In genomic region chr2:15038373-15039364, GRCh38 we compare ENCODE assay signal across 17 cellular contexts.
A peak's percentile ranks its signal among the peaks of the same experiment; 100 is the strongest.
DNase-seq lines count a peak whose midpoint lies in the region; ATAC-seq, FAIRE-seq and TF ChIP-seq lines count a peak whose summit lies in the region.
"Had no signal": no experiment of that assay in that cellular context is flagged by ENCODE, and none has a peak within 500 bp of the region (broad histone marks: within the 10 kb centered on the region; RNA-seq: fewer than 3 reads in every experiment).

No MANE protein-coding gene starts in this region.

- intact Hi-C loops in Panc1 (cut with micrococcal nuclease; ENCODE audit: unreplicated experiment) (no loop called here), K562 (cut with micrococcal nuclease) (no loop called here)

- no peak for FAIRE-seq in K562 (lab: Jason Lieb, UNC)

- TF ChIP-seq CTCF in BE2C (IDR thresholded peaks at IDR 0.05; ENCODE audit: low read depth, low read length) (no peak), Panc1 (IDR thresholded peaks at IDR 0.05) (no peak), K562 (IDR thresholded peaks at IDR 0.05 in 2 of 3, conservative IDR thresholded peaks at IDR 0.05 in 1 of 3; ENCODE audit: insufficient read depth in 2 of 3, low read depth in 1 of 3, low read length in 3 of 3) (no peak)

- no peak for TF ChIP-seq EP300 in K562 (IDR thresholded peaks at IDR 0.05; ENCODE audit: low read length)

- H3K36me3 ChIP-seq in BE2C (no peaks in the 10 kb centered on the region), Panc1 (ENCODE audit: control insufficient read depth, insufficient read depth, low read length) (no peaks in the 10 kb centered on the region), K562 (ENCODE audit: control insufficient read depth, insufficient read depth, low read length) (no peaks in the 10 kb centered on the region)
- H3K36me3 ChIP-seq: lower lobe of right lung had no signal

- H2AFZ ChIP-seq in K562 (ENCODE audit: low read depth, low read length) = no peak overlapping the region
- H2AFZ ChIP-seq: parathyroid adenoma had no signal

- peak; percentile 56; the same call in 1 of the 2 replicates for ATAC-seq in Panc1
- ATAC-seq in K562 = no peak
- ATAC-seq in HG03342 (IDR thresholded peaks at IDR 0.05; ENCODE audit: unreplicated experiment) = no peak
- ATAC-seq: lower lobe of right lung had no signal

- H3K4me3 ChIP-seq in BE2C (ENCODE audit: low read depth, low read length) (no peak overlapping the region; the same call in 1 of the 2 replicates), Panc1 (ENCODE audit: low read depth in 2 of 2, low read length in 2 of 2) (no peak overlapping the region), K562 (no peak overlapping the region)
- H3K4me3 ChIP-seq: lower lobe of right lung, smooth muscle cell had no signal

- H3K27ac ChIP-seq in Panc1 (ENCODE audit: low read length) (no peak overlapping the region), K562 (ENCODE audit: extremely low read depth, low read depth, low read length) (no peak overlapping the region)
- H3K27ac ChIP-seq: C4-2B, epithelial cell of prostate, lower lobe of right lung, parathyroid adenoma had no signal

- H4K20me1 ChIP-seq in K562 (replicated peaks; ENCODE audit: control insufficient read depth, insufficient read depth, low read length) = no peaks in the 10 kb centered on the region

- 3% methylated on average over 15 of the region's 15 CpGs for WGBS in K562 (ENCODE audit: insufficient coverage, low coverage, missing lambda C conversion rate)

- no peak overlapping the region for H3K9ac ChIP-seq in K562 (ENCODE audit: insufficient read depth in 1 of 2, low read depth in 2 of 2, low read length in 2 of 2)
- H3K9ac ChIP-seq: parathyroid adenoma had no signal

- no peaks in the 10 kb centered on the region for H3K79me2 ChIP-seq in K562 (ENCODE audit: control insufficient read depth, insufficient read depth, low read length)
- H3K79me2 ChIP-seq: parathyroid adenoma had no signal

- no peaks in the 10 kb centered on the region for H3K9me3 ChIP-seq in BE2C
- no peaks in the 10 kb centered on the region for H3K9me3 ChIP-seq in Panc1 (ENCODE audit: control insufficient read depth, insufficient read depth, low read depth, low read length)
- no peaks in the 10 kb centered on the region for H3K9me3 ChIP-seq in K562 (replicated peaks; ENCODE audit: control insufficient read depth, insufficient read depth, low read depth, low read length)
- H3K9me3 ChIP-seq: lower lobe of right lung had no signal

- in situ Hi-C loops in Panc1 (cut with HindIII; ENCODE audit: low pct_unique_long_range_greater_than_20kb, low sequenced_read_pairs) = no loop called here
- in situ Hi-C loops in K562 (cut with MboI) = no loop called here

- CTCF ChIA-PET in Panc1 (lab: Charles Lee) = no interaction called here
- CTCF ChIA-PET in K562 (lab: Yijun Ruan, JAX; ENCODE audit: low intra/inter-chr PET ratio) = no interaction called here

- no peak overlapping the region for H3K4me2 ChIP-seq in K562 (ENCODE audit: insufficient read depth, low read length)

- TF ChIP-seq RAD21 in K562 (CRISPR knock-in tag; conservative IDR thresholded peaks at IDR 0.05 in 1 of 2, IDR thresholded peaks at IDR 0.05 in 1 of 2) = no peak

- H3K4me1 ChIP-seq in BE2C (no peaks in the 10 kb centered on the region; the same call in 1 of the 2 replicates), Panc1 (ENCODE audit: control insufficient read depth, insufficient read depth, low read length) (no peaks in the 10 kb centered on the region), K562 (replicated peaks in 1 of 2; ENCODE audit: control insufficient read depth in 2 of 2, insufficient read depth in 2 of 2, low read length in 2 of 2) (no peaks in the 10 kb centered on the region; a peak in 1 of 5 replicates)
- H3K4me1 ChIP-seq: parathyroid adenoma had no signal

- no peaks in the 10 kb centered on the region for H3K9me1 ChIP-seq in K562 (ENCODE audit: control insufficient read depth, insufficient read depth, low read length)

- TF ChIP-seq POLR2A in K562 (conservative IDR thresholded peaks at IDR 0.05) = no peak

- H3K27me3 ChIP-seq in BE2C (no peaks in the 10 kb centered on the region), Panc1 (ENCODE audit: control insufficient read depth, insufficient read depth, low read length) (no peaks in the 10 kb centered on the region), K562 (ENCODE audit: control insufficient read depth in 2 of 2, insufficient read depth in 2 of 2, low read length in 2 of 2) (peaks cover 2 to 18% of the 10 kb centered on the region in 2 experiments; a peak in 4 of 5 replicates)

- POLR2A ChIA-PET in Panc1 (lab: Charles Lee) (no interaction called here), K562 (lab: Yijun Ruan, JAX) (interaction anchor here (0.6 to 1.4 kb wide), 4 partner anchors 10 to 48 kb away, joined by 3 to 4 read pairs (median 4); no protein-coding TSS in a partner anchor)

- BruUV-seq in Panc1 (replicated peaks; lab: Mats Ljungman, UMichigan) = no TSS peak
- BruUV-seq in K562 (replicated peaks; lab: Mats Ljungman, UMichigan) = no TSS peak

- DNase-seq in NCI-H510A treated with DMSO at 0.1 percent for 48 hours (lab: John Stamatoyannopoulos, UW) = peak; percentile 39
- no peak for DNase-seq in NCI-H510A (lab: John Stamatoyannopoulos, UW)
- DNase-seq in BE2C = peak; percentile 36
- no peak for DNase-seq in Panc1 (ENCODE audit: low read depth, low spot score)
- DNase-seq in K562 (ENCODE audit: extremely low read depth in 1 of 4, low spot score in 3 of 4) = no peak
- DNase-seq in occipital lobe (lab: John Stamatoyannopoulos, UW) = no peak
- no peak for DNase-seq in cerebellar cortex (ENCODE audit: low spot score)
- DNase-seq: activated gamma-delta T cell; lower lobe of right lung; SIG-M5; stimulated activated naive CD4-positive, alpha-beta T cell treated with Interleukin-2 at 50 U/mL for 16 hours; T-helper 9 cell had no signal

TF ChIP-seq in K562, 482 proteins besides CTCF, POLR2A, EP300 and RAD21:
- peak; percentile 27; the same call in 1 of the 2 replicates for TF ChIP-seq SPI1 (IDR thresholded peaks at IDR 0.05; ENCODE audit: borderline replicate concordance, low read depth, low read length)
- no peak for TF ChIP-seq SMC3 (conservative IDR thresholded peaks at IDR 0.05; ENCODE audit: insufficient read depth, low read depth, low read length)
- TF ChIP-seq RBM25 (IDR thresholded peaks at IDR 0.05; ENCODE audit: low read depth, low read length, severe bottlenecking) = peak; percentile 11

Comparison
In these comparisons a context has a peak if more than half of its experiments do, and no peak if none do; other contexts are left out.
1. DNase-seq: peak in NCI-H510A treated with DMSO at 0.1 percent for 48 hours (single experiment) and BE2C (single experiment); none in NCI-H510A (single experiment), Panc1 (single experiment), K562 (0 of 4), occipital lobe (single experiment) and cerebellar cortex (single experiment).